In the genomic region with DNA sequence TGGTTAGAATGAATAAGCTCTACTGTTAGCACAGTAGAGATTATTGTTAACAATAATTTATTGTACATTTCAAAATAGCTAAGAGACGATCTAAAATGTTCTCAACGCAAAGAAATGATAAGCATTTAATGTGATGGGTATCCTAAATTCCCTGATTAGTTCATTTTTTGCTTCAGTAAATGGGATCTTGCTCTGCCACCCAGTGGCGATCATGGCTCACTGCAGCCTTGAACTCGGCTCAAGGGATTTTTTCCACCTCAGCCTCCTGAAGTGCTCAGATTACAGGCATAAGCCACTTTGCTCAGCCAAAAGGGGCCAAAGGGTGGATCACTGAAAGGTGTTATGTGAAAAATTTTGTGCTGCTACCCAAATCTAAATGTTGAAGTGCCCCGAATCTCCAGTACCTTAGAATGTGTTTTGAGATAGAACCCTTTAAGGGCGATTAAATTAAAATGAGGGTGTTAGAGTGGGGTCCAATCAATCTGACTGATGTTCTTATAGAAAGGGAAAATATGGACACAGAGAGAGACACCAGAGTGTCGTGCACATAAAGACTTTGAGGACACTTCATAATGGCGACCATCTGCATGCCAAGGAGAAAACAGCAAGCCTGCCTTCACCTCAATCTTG, we compare ENCODE assay signal across 8 cellular contexts. TPM values are rescaled to one million over a fixed set of nuclear protein-coding genes. Genes with fewer than 3 reads are reported as not detected.
DNase-seq lines count a peak whose midpoint lies in the region; ATAC-seq and TF ChIP-seq lines count a peak whose summit lies in the region.

No MANE protein-coding gene starts in this region.

- DNase-seq in A172 (ENCODE audit: low spot score) (peak; percentile 52), GM12864 (ENCODE audit: low read depth) (peak; percentile 22), NCI-H226 (peak; percentile 45), mucosa of gallbladder (ENCODE audit: low spot score) (peak; percentile 66)
- peak; percentile 74 for DNase-seq in activated CD4-positive, alpha-beta memory T cell treated with anti-CD3 and anti-CD28 coated beads for 36 hours
- DNase-seq in effector memory CD4-positive, alpha-beta T cell: peak; percentile 9 to 41 (median 25)
- DNase-seq in stimulated activated CD8-positive, alpha-beta memory T cell treated with anti-CD3 and anti-CD28 coated beads, Interleukin-7, amount 100 ng/mL, for 1 hour (ENCODE audit: low read depth in 2 of 2): peak; percentile 37 to 47

- CTCF ChIA-PET in activated CD4-positive, alpha-beta memory T cell treated with anti-CD3 and anti-CD28 coated beads for 36 hours (lab: Charles Lee): interaction anchor here (0.6 to 1.7 kb wide), 23 partner anchors 9 to 1250 kb away, joined by 3 to 21 read pairs (median 4); a partner anchor contains a TSS

- no peak overlapping the region for H3K27ac ChIP-seq in effector memory CD4-positive, alpha-beta T cell (ENCODE audit: insufficient read depth, low read length, poor library complexity, severe bottlenecking)

- H3K36me3 Mint-ChIP-seq in activated CD4-positive, alpha-beta memory T cell treated with anti-CD3 and anti-CD28 coated beads for 36 hours: no peaks in the 10 kb centered on the region

- H3K9me3 ChIP-seq in effector memory CD4-positive, alpha-beta T cell (ENCODE audit: control insufficient read depth, low read length): no peaks in the 10 kb centered on the region

- no peaks in the 10 kb centered on the region for H3K9me3 Mint-ChIP-seq in activated CD4-positive, alpha-beta memory T cell treated with anti-CD3 and anti-CD28 coated beads for 36 hours

- H3K27me3 Mint-ChIP-seq in activated CD4-positive, alpha-beta memory T cell treated with anti-CD3 and anti-CD28 coated beads for 36 hours: no peaks in the 10 kb centered on the region

- H3K36me3 ChIP-seq in effector memory CD4-positive, alpha-beta T cell (ENCODE audit: control insufficient read depth, insufficient read depth, low read length): no peaks in the 10 kb centered on the region

- no peak for ATAC-seq in GM19463 (IDR thresholded peaks at IDR 0.05; ENCODE audit: unreplicated experiment)

- no peaks in the 10 kb centered on the region for H3K27me3 ChIP-seq in effector memory CD4-positive, alpha-beta T cell (replicated peaks; ENCODE audit: control insufficient read depth, insufficient read depth, low read length, poor library complexity, severe bottlenecking)

- H3K4me1 Mint-ChIP-seq in activated CD4-positive, alpha-beta memory T cell treated with anti-CD3 and anti-CD28 coated beads for 36 hours (ENCODE audit: low read depth): no peaks in the 10 kb centered on the region

- peak; percentile 82 for TF ChIP-seq CTCF in GM12864 (IDR thresholded peaks at IDR 0.05; ENCODE audit: low read depth, low read length, missing control alignments)

- peak overlapping the region; percentile 5 for H3K4me3 Mint-ChIP-seq in activated CD4-positive, alpha-beta memory T cell treated with anti-CD3 and anti-CD28 coated beads for 36 hours

- no peak overlapping the region for H3K27ac Mint-ChIP-seq in activated CD4-positive, alpha-beta memory T cell treated with anti-CD3 and anti-CD28 coated beads for 36 hours

- intact Hi-C loops in activated CD4-positive, alpha-beta memory T cell treated with anti-CD3 and anti-CD28 coated beads for 36 hours (cut with micrococcal nuclease): loop anchor here (1.0 kb wide), 1 partner anchor 99 kb away; a partner anchor contains a TSS

- H3K4me3 ChIP-seq in GM12864 (ENCODE audit: low read depth, low read length): no peak overlapping the region
- no peak overlapping the region for H3K4me3 ChIP-seq in effector memory CD4-positive, alpha-beta T cell (ENCODE audit: insufficient read depth, low read depth, low read length, poor library complexity, severe bottlenecking)

- no peaks in the 10 kb centered on the region for H3K4me1 ChIP-seq in effector memory CD4-positive, alpha-beta T cell (ENCODE audit: control insufficient read depth, insufficient read depth, low read length, poor library complexity, severe bottlenecking)

- POLR2A ChIA-PET in activated CD4-positive, alpha-beta memory T cell treated with anti-CD3 and anti-CD28 coated beads for 36 hours (lab: Charles Lee): no interaction called here

RNA-seq across cellular contexts. Expression of a gene that starts 31.5 kb away (rescaled TPM):
- 12.7 and 14.6 TPM in 2 replicates for total RNA-seq in A172 (2014; rRNA removed; shearing (Covaris generic))
- 10 to 100 TPM; 21.6 to 23.2 TPM for total RNA-seq in activated CD4-positive, alpha-beta memory T cell treated with anti-CD3 and anti-CD28 coated beads for 36 hours
- 17.4 TPM for total RNA-seq in mucosa of gallbladder

RNA-seq across cellular contexts. Expression of a gene that starts 48.0 kb away (rescaled TPM):
- total RNA-seq in A172 (2014; rRNA removed; shearing (Covaris generic)): 301 and 306 TPM in 2 replicates
- total RNA-seq in activated CD4-positive, alpha-beta memory T cell treated with anti-CD3 and anti-CD28 coated beads for 36 hours: 100 to 1,000 TPM; 224 to 229 TPM
- 286 TPM for total RNA-seq in mucosa of gallbladder

RNA-seq across cellular contexts. Expression of a gene that starts 59.1 kb away (rescaled TPM):
- total RNA-seq in A172 (2014; rRNA removed; shearing (Covaris generic)): 11.3 and 12.6 TPM in 2 replicates
- 1 to 10 TPM; 3.4 to 4.1 TPM for total RNA-seq in activated CD4-positive, alpha-beta memory T cell treated with anti-CD3 and anti-CD28 coated beads for 36 hours
- 15.5 TPM for total RNA-seq in mucosa of gallbladder

Comparison
In these comparisons a context has a peak if more than half of its experiments do, and no peak if none do; other contexts are left out.
1. DNase-seq: peak in every context shown above with its lines; median percentile 74 in activated CD4-positive, alpha-beta memory T cell treated with anti-CD3 and anti-CD28 coated beads for 36 hours; 66 in mucosa of gallbladder; 52 in A172; 45 in NCI-H226; 42 in stimulated activated CD8-positive, alpha-beta memory T cell treated with anti-CD3 and anti-CD28 coated beads, Interleukin-7, amount 100 ng/mL, for 1 hour; 25 in effector memory CD4-positive, alpha-beta T cell; 22 in GM12864.